ENCODE assay signal across 8 cellular contexts in the genomic region with DNA sequence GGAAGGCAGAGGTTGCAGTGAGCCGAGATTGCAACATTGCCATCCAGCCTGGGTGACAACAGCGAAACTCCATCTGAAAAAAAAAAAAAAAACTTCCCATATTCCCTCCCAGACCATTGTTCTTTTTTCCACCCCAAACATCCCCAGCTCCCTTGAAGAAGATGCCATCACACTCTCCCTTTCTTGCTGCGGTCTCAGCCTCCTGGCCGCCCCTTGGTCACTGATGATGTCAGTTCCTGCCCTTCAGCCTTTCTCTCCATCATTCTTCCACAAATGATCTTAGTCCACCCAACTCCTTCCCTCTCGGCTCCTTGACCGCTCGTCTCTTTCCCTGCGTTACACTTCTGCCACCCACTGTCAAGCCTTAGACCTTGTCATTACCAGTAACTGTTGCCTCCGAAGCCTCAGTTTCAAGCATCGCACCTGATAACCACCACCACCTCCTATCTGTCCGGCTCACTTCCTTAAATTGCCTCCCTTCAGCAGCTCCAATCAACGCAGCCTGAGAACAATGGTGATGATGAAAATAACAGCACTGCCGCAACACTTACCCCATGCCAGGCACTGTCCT. TPM values are rescaled to one million over a fixed set of nuclear protein-coding genes. Genes with fewer than 3 reads are reported as not detected.
A peak's percentile ranks its signal among the peaks of the same experiment; 100 is the strongest.
DNase-seq lines count a peak whose midpoint lies in the region; ATAC-seq and TF ChIP-seq lines count a peak whose summit lies in the region.
"Not testable (repeated sequence)": the region's sequence is repeated elsewhere in the genome, so short reads cannot be mapped to it uniquely, and the experiment has no call there.
"Had no signal": no experiment of that assay in that cellular context is flagged by ENCODE, and none has a peak within 500 bp of the region (broad histone marks: within the 10 kb centered on the region; RNA-seq: fewer than 3 reads in every experiment).

No MANE protein-coding gene starts in this region.

- H3K4me3 Mint-ChIP-seq in stimulated activated memory B cell treated with anti-CD40 and anti-IgM and Interleukin-4, amounts not matched to agents 10 μg/mL and 1 μg/mL and 100 μg/mL, for 72 hours, result not testable (repeated sequence)

- 29 to 48% methylated on average over 4 to 7 of the region's 13 CpGs for WGBS in GM23248 (ENCODE audit: low coverage in 1 of 2, low lambda C conversion rate in 2 of 2, missing lambda C conversion rate in 2 of 2), 2 experiments
- WGBS in heart left ventricle, 4 donors, result 33 to 56% (median 36%) methylated on average over 6 to 8 of the region's 13 CpGs

- not testable (repeated sequence) for H2AFZ ChIP-seq in GM23248

- in situ Hi-C loops in GM23248 (cut with MboI), result not testable (repeated sequence)

- ATAC-seq in heart left ventricle (peak in 3 of 4 donors; percentile 49 to 59 (median 49)), left lung (peak; percentile 12)
- ATAC-seq in stimulated activated memory B cell treated with anti-CD40 and anti-IgM and Interleukin-4, amounts not matched to agents 10 μg/mL and 1 μg/mL and 100 μg/mL, for 72 hours, result peak; percentile 43

- H3K27me3 ChIP-seq in BLaER1; GM23248 (replicated peaks; ENCODE audit: insufficient read depth); heart left ventricle; left lung: not testable (repeated sequence)

- not testable (repeated sequence) for H3K4me1 ChIP-seq in BLaER1; GM23248 (ENCODE audit: insufficient read depth); heart left ventricle; left lung

- not testable (repeated sequence) for H3K79me2 ChIP-seq in GM23248 (ENCODE audit: insufficient read depth)

- not testable (repeated sequence) for H3K9me3 Mint-ChIP-seq in stimulated activated memory B cell treated with anti-CD40 and anti-IgM and Interleukin-4, amounts not matched to agents 10 μg/mL and 1 μg/mL and 100 μg/mL, for 72 hours

- not testable (repeated sequence) for H3K36me3 ChIP-seq in BLaER1; GM23248 (ENCODE audit: low read depth); heart left ventricle; left lung

- H3K4me2 ChIP-seq in BLaER1, result peak overlapping the region; percentile 34; the same call in 1 of the 2 replicates
- H3K4me2 ChIP-seq in GM23248 (ENCODE audit: unreplicated experiment), result not testable (repeated sequence)

- not testable (repeated sequence) for TF ChIP-seq POLR2A in heart left ventricle (IDR thresholded peaks at IDR 0.05)

- DNase-seq in GM23248 (peak; percentile 44), fibroblast of gingiva (ENCODE audit: low read depth) (peak; percentile 9)
- not testable (repeated sequence) for DNase-seq in heart left ventricle, left lung

- H3K27me3 Mint-ChIP-seq in stimulated activated memory B cell treated with anti-CD40 and anti-IgM and Interleukin-4, amounts not matched to agents 10 μg/mL and 1 μg/mL and 100 μg/mL, for 72 hours, result peaks cover 17% of the 10 kb centered on the region

- H3K4me3 ChIP-seq in BLaER1, GM23248, heart left ventricle, left lung: not testable (repeated sequence)

- not testable (repeated sequence) for H4K20me1 ChIP-seq in BLaER1; GM23248 (ENCODE audit: insufficient read depth)

- H3K9me3 ChIP-seq in BLaER1; GM23248 (ENCODE audit: low read depth); heart left ventricle; left lung: not testable (repeated sequence)

- H3K36me3 Mint-ChIP-seq in stimulated activated memory B cell treated with anti-CD40 and anti-IgM and Interleukin-4, amounts not matched to agents 10 μg/mL and 1 μg/mL and 100 μg/mL, for 72 hours, result not testable (repeated sequence)

- not testable (repeated sequence) for H3F3A ChIP-seq in GM23248 (ENCODE audit: insufficient read depth)

- H3K9me2 ChIP-seq in GM23248 (ENCODE audit: insufficient read depth), result not testable (repeated sequence)

- peak; percentile 45 for TF ChIP-seq CTCF in VCaP (conservative IDR thresholded peaks at IDR 0.05)
- TF ChIP-seq CTCF in heart left ventricle (IDR thresholded peaks at IDR 0.05); left lung (IDR thresholded peaks at IDR 0.05): not testable (repeated sequence)

- intact Hi-C loops in heart left ventricle (cut with DNase I); left lung (cut with DNase I): not testable (repeated sequence)

- H3K4me1 Mint-ChIP-seq in stimulated activated memory B cell treated with anti-CD40 and anti-IgM and Interleukin-4, amounts not matched to agents 10 μg/mL and 1 μg/mL and 100 μg/mL, for 72 hours, result not testable (repeated sequence)

- not testable (repeated sequence) for H3K27ac ChIP-seq in BLaER1, GM23248, VCaP, heart left ventricle, left lung

- H3K9ac ChIP-seq in BLaER1, GM23248: not testable (repeated sequence)

- H3K27ac Mint-ChIP-seq in stimulated activated memory B cell treated with anti-CD40 and anti-IgM and Interleukin-4, amounts not matched to agents 10 μg/mL and 1 μg/mL and 100 μg/mL, for 72 hours, result not testable (repeated sequence)

RNA-seq across cellular contexts. Expression of a gene that starts 23.1 kb away (rescaled TPM):
- 0.43 and 0.89 TPM in 2 replicates for total RNA-seq in GM23248 (2014; rRNA removed; shearing (Covaris generic))
- polyA plus RNA-seq in GM23248 (2016; fragmentation: Nextera tagmentation; extraction: Ambion mirVana) (0.90 and 1.6 TPM in 2 replicates), heart left ventricle (1 to 10 TPM in 1 of 2 donors, under 1 TPM in 1; 0.24 to 1.4 TPM)
- total RNA-seq in heart left ventricle (1 to 10 TPM in 2 of 9 donors, under 1 TPM in 6, not detected in 1; 0.28 to 2.0 (median 0.69) TPM), left lung (under 1 TPM in 1 of 2 donors, not detected in 1; 0.64 TPM)
- total RNA-seq: CD4-positive, CD25-positive, alpha-beta regulatory T cell had no signal

RNA-seq across cellular contexts. Expression of a gene that starts 33.2 kb away (rescaled TPM):
- total RNA-seq in GM23248 (2014; rRNA removed; shearing (Covaris generic)), result 16.8 and 18.0 TPM in 2 replicates
- polyA plus RNA-seq in GM23248 (2016; fragmentation: Nextera tagmentation; extraction: Ambion mirVana) (10.7 and 12.4 TPM in 2 replicates), heart left ventricle (10 to 100 TPM in 1 of 2 donors, 1 to 10 TPM in 1; 5.8 to 11.8 TPM)
- total RNA-seq in heart left ventricle (10 to 100 TPM; 11.2 to 21.0 (median 14.6) TPM), left lung (10 to 100 TPM; 18.8 to 20.2 TPM)

RNA-seq across cellular contexts. Expression of a gene that starts 59.4 kb away (rescaled TPM):
- total RNA-seq in GM23248 (2014; rRNA removed; shearing (Covaris generic)), result 146 and 213 TPM in 2 replicates
- 453 and 455 TPM in 2 replicates for polyA plus RNA-seq in GM23248 (2016; fragmentation: Nextera tagmentation; extraction: Ambion mirVana)
- total RNA-seq in heart left ventricle, result 100 to 1,000 TPM in 2 of 9 donors, 10 to 100 TPM in 7; 53.5 to 112 (median 94.5) TPM
- 10 to 100 TPM; 81.4 to 93.5 TPM for polyA plus RNA-seq in heart left ventricle
- total RNA-seq in left lung, result 100 to 1,000 TPM; 120 to 128 TPM
